In genomic region chr19:51448011-51448744, GRCh38 we compare ENCODE assay signal across 16 cellular contexts. TPM values are rescaled to one million over a fixed set of nuclear protein-coding genes. Genes with fewer than 3 reads are reported as not detected.
A peak's percentile ranks its signal among the peaks of the same experiment; 100 is the strongest.
DNase-seq lines count a peak whose midpoint lies in the region; FAIRE-seq and TF ChIP-seq lines count a peak whose summit lies in the region.
"Had no signal": no experiment of that assay in that cellular context is flagged by ENCODE, and none has a peak within 500 bp of the region (broad histone marks: within the 10 kb centered on the region; RNA-seq: fewer than 3 reads in every experiment).

No MANE protein-coding gene starts in this region.

- peak overlapping the region; percentile 67 for H3K4me3 Mint-ChIP-seq in T-helper 1 cell treated with Interleukin-12 subunit alpha and Interleukin-12 subunit beta and Interleukin-4 antibody, amounts not matched to agents 30 μg/mL and 1 μg/mL, for 36 hours

- H3K4me1 ChIP-seq in stomach: no peaks in the 10 kb centered on the region
- H3K4me1 ChIP-seq: thyroid gland had no signal

- H3K4me3 ChIP-seq in stomach: no peak overlapping the region
- H3K4me3 ChIP-seq: hepatocyte, smooth muscle cell, thyroid gland had no signal

- peaks cover 0 to 37% (median 0%) of the 10 kb centered on the region in 3 donors for H3K27me3 ChIP-seq in stomach
- H3K27me3 ChIP-seq: hepatocyte, thyroid gland had no signal

- H3K27ac ChIP-seq in stomach: no peak overlapping the region
- H3K27ac ChIP-seq: hepatocyte, thyroid gland had no signal

- FAIRE-seq in frontal cortex (lab: Jason Lieb, UNC): no peak
- FAIRE-seq: H1 had no signal

- no peaks in the 10 kb centered on the region for H3K9me3 ChIP-seq in stomach
- H3K9me3 ChIP-seq: SK-N-SH, thyroid gland had no signal

- no peak for TF ChIP-seq EP300 in stomach (IDR thresholded peaks at IDR 0.05)

- no peak for TF ChIP-seq POLR2A in stomach (IDR thresholded peaks at IDR 0.05)

- H3K27ac Mint-ChIP-seq in T-helper 1 cell treated with Interleukin-12 subunit alpha and Interleukin-12 subunit beta and Interleukin-4 antibody, amounts not matched to agents 30 μg/mL and 1 μg/mL, for 36 hours: peak overlapping the region; percentile 77

- peaks cover 62% of the 10 kb centered on the region for H3K27me3 Mint-ChIP-seq in T-helper 1 cell treated with Interleukin-12 subunit alpha and Interleukin-12 subunit beta and Interleukin-4 antibody, amounts not matched to agents 30 μg/mL and 1 μg/mL, for 36 hours (ENCODE audit: low read depth)

- no peaks in the 10 kb centered on the region for H3K36me3 ChIP-seq in stomach
- H3K36me3 ChIP-seq: thyroid gland had no signal

- intact Hi-C loops in stomach (cut with DNase I; ENCODE audit: low total_unique reads): no loop called here

- peaks cover 7% of the 10 kb centered on the region for H3K36me3 Mint-ChIP-seq in T-helper 1 cell treated with Interleukin-12 subunit alpha and Interleukin-12 subunit beta and Interleukin-4 antibody, amounts not matched to agents 30 μg/mL and 1 μg/mL, for 36 hours (ENCODE audit: low read depth)

- TF ChIP-seq CTCF in stomach (IDR thresholded peaks at IDR 0.05): no peak

- DNase-seq in activated CD8-positive, alpha-beta memory T cell treated with anti-CD3 and anti-CD28 coated beads, Interleukin-2, amount 50 U/mL, for 48 hours: peak; percentile 70
- DNase-seq in mesenteric fat pad (ENCODE audit: low spot score): peak; percentile 49
- peak; percentile 38 to 76 for DNase-seq in stimulated activated CD8-positive, alpha-beta memory T cell treated with anti-CD3 and anti-CD28 coated beads, Interleukin-7, amount 100 ng/mL, for 48 hours (ENCODE audit: extremely low read depth in 1 of 2, low read depth in 1 of 2)
- DNase-seq in stomach: no peak
- no peak for DNase-seq in frontal cortex (ENCODE audit: low spot score in 2 of 2)
- DNase-seq in middle frontal gyrus (ENCODE audit: extremely low spot score, low spot score): no peak
- DNase-seq: NCI-H2029 treated with DMSO at 0.1 percent for 48 hours, SK-N-SH, thyroid gland had no signal

- H3K9me3 Mint-ChIP-seq in T-helper 1 cell treated with Interleukin-12 subunit alpha and Interleukin-12 subunit beta and Interleukin-4 antibody, amounts not matched to agents 30 μg/mL and 1 μg/mL, for 36 hours: peaks cover 42% of the 10 kb centered on the region

- 70 to 77% (median 76%) methylated on average over 16 of the region's 16 CpGs for WGBS in stomach, 5 donors

- peaks cover 19% of the 10 kb centered on the region for H3K4me1 Mint-ChIP-seq in T-helper 1 cell treated with Interleukin-12 subunit alpha and Interleukin-12 subunit beta and Interleukin-4 antibody, amounts not matched to agents 30 μg/mL and 1 μg/mL, for 36 hours (ENCODE audit: low read depth)

RNA-seq across cellular contexts. Expression of gene SIGLEC8, which starts 10.1 kb away (rescaled TPM):
- total RNA-seq in mesenteric fat pad (0.39 TPM), stomach (1 to 10 TPM in 2 of 5 donors, not detected in 3; 1.1 to 2.3 TPM), frontal cortex (0.82 TPM)
- polyA plus RNA-seq in stomach: 1 to 10 TPM in 1 of 3 donors, under 1 TPM in 2; 0.20 to 1.1 (median 0.56) TPM
- total RNA-seq: activated CD8-positive, alpha-beta memory T cell treated with anti-CD3 and anti-CD28 coated beads for 36 hours; cardiac septum; H1; smooth muscle cell had no signal
- polyA plus RNA-seq: H1, hepatocyte, SK-N-SH, smooth muscle cell had no signal

RNA-seq across cellular contexts. Expression of gene CEACAM18, which starts 30.2 kb away (rescaled TPM):
- total RNA-seq in mesenteric fat pad: not detected
- total RNA-seq in stomach: not detected
- polyA plus RNA-seq in stomach: not detected
- total RNA-seq in frontal cortex: not detected
- total RNA-seq: activated CD8-positive, alpha-beta memory T cell treated with anti-CD3 and anti-CD28 coated beads for 36 hours; cardiac septum; H1; hepatocyte; liver; smooth muscle cell; thyroid gland had no signal
- polyA plus RNA-seq: H1, liver, SK-N-SH, smooth muscle cell had no signal

RNA-seq across cellular contexts. Expression of gene SIGLEC10, which starts 30.7 kb away (rescaled TPM):
- total RNA-seq in mesenteric fat pad: 5.2 TPM
- 10 to 100 TPM in 1 of 5 donors, 1 to 10 TPM in 2, not detected in 2; 1.1 to 21.4 (median 4.6) TPM for total RNA-seq in stomach
- polyA plus RNA-seq in stomach: 1 to 10 TPM; 1.7 to 3.1 (median 2.3) TPM
- 1.2 TPM for total RNA-seq in frontal cortex
- total RNA-seq: H1, smooth muscle cell had no signal
- polyA plus RNA-seq: hepatocyte, SK-N-SH, smooth muscle cell had no signal

RNA-seq across cellular contexts. Expression of gene SIGLEC12, which starts 53.4 kb away (rescaled TPM):
- total RNA-seq in mesenteric fat pad (1.9 TPM), stomach (under 1 TPM in 1 of 5 donors, not detected in 4; 0.37 TPM), frontal cortex (not detected)
- 1 to 10 TPM in 1 of 3 donors, under 1 TPM in 1, not detected in 1; 0.10 to 1.2 TPM for polyA plus RNA-seq in stomach
- total RNA-seq: cardiac septum, H1, hepatocyte, smooth muscle cell had no signal
- polyA plus RNA-seq: H1, SK-N-SH, smooth muscle cell had no signal

RNA-seq across cellular contexts. Expression of gene C19orf84, which starts 57.8 kb away (rescaled TPM):
- total RNA-seq in mesenteric fat pad (not detected), stomach (not detected), frontal cortex (not detected)
- polyA plus RNA-seq in stomach: not detected
- total RNA-seq: cardiac septum, smooth muscle cell had no signal
- polyA plus RNA-seq: hepatocyte, liver, SK-N-SH, smooth muscle cell had no signal

Comparison
In these comparisons a context has a peak if more than half of its experiments do, and no peak if none do; other contexts are left out.
1. DNase-seq: peak in activated CD8-positive, alpha-beta memory T cell treated with anti-CD3 and anti-CD28 coated beads, Interleukin-2, amount 50 U/mL, for 48 hours (single experiment), mesenteric fat pad (single experiment) and stimulated activated CD8-positive, alpha-beta memory T cell treated with anti-CD3 and anti-CD28 coated beads, Interleukin-7, amount 100 ng/mL, for 48 hours (2 of 2); none in stomach (single experiment), frontal cortex (0 of 2) and middle frontal gyrus (single experiment).